Comparison of ENCODE assay signal across 12 cellular contexts in the genomic region with DNA sequence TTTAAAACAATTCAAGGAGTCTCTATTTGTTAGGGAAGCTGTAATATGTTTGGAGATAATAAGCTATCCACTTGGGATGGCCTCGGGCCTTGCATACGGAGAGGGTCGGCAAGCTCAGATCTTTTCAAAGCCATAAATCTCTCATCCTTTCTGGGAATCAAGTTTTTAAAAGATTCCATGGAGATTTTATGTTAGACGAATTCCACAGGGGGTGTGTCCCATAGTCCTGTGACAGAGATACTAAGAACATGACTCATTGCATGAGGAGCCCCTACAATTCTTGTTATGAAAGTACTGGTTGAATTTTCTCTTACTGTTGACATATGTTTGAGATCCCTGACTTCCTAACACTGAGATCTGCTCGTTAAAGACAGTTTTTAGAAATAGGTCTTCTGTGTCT.
DNase-seq lines count a peak whose midpoint lies in the region; ATAC-seq and TF ChIP-seq lines count a peak whose summit lies in the region.
"Had no signal": no experiment of that assay in that cellular context is flagged by ENCODE, and none has a peak within 500 bp of the region (broad histone marks: within the 10 kb centered on the region; RNA-seq: fewer than 3 reads in every experiment).

No MANE protein-coding gene starts in this region.

- ATAC-seq in thoracic aorta (ENCODE audit: insufficient number of reproducible peaks, low FRiP score, low read depth) (no peak), GM19395 (IDR thresholded peaks at IDR 0.05; ENCODE audit: unreplicated experiment) (no peak), left lobe of liver (no peak), HG03025 (IDR thresholded peaks at IDR 0.05; ENCODE audit: low FRiP score, unreplicated experiment) (no peak), GM21515 (IDR thresholded peaks at IDR 0.05; ENCODE audit: unreplicated experiment) (no peak)

- H3K36me3 ChIP-seq in GM23248 (ENCODE audit: low read depth) (peaks cover 70% of the 10 kb centered on the region), thoracic aorta (no peaks in the 10 kb centered on the region)

- H3K4me3 ChIP-seq in GM23248 = 0 out of 2 replicates have a peak overlapping the region, but pooled peaks have one; percentile 5
- no peak overlapping the region for H3K4me3 ChIP-seq in thoracic aorta

- H3K4me2 ChIP-seq in GM23248 (ENCODE audit: unreplicated experiment) = peak overlapping the region; percentile 48

- peaks cover 94% of the 10 kb centered on the region for H3K4me1 ChIP-seq in GM23248 (ENCODE audit: insufficient read depth)
- peaks cover 58 to 96% of the 10 kb centered on the region in 2 donors for H3K4me1 ChIP-seq in thoracic aorta (ENCODE audit: control insufficient read depth in 1 of 2, low read depth in 2 of 2)

- peak; percentile 84 for DNase-seq in GM23248
- DNase-seq in amniotic epithelial cell (ENCODE audit: low read depth) = peak; percentile 79
- DNase-seq in hepatic stellate cell (ENCODE audit: low spot score) = peak; percentile 34
- DNase-seq in thoracic aorta (ENCODE audit: low spot score) = no peak
- DNase-seq in left lobe of liver (ENCODE audit: low spot score) = no peak
- DNase-seq: activated naive CD4-positive, alpha-beta T cell treated with anti-CD3 and anti-CD28 coated beads, Interleukin-2, amount 50 U/mL, for 16 hours; DND-41; NCI-H524 treated with DMSO at 0.1 percent for 48 hours; stimulated activated CD4-positive, alpha-beta T cell treated with anti-CD3 and anti-CD28 coated beads, Interleukin-2, amount 100 ng/mL, for 48 hours had no signal

- H3K27ac ChIP-seq in GM23248 (peak overlapping the region; percentile 79), thoracic aorta (peak overlapping the region; percentile 68 to 87)

- H3K9me2 ChIP-seq in GM23248 (ENCODE audit: insufficient read depth) = no peaks in the 10 kb centered on the region

- peaks cover 99% of the 10 kb centered on the region for H3F3A ChIP-seq in GM23248 (ENCODE audit: insufficient read depth)

- H3K9me3 ChIP-seq in GM23248 (ENCODE audit: low read depth) (no peaks in the 10 kb centered on the region), thoracic aorta (no peaks in the 10 kb centered on the region)

- 0 out of 2 replicates have a peak overlapping the region, but pooled peaks have one; percentile 3 for H3K9ac ChIP-seq in GM23248

- no peaks in the 10 kb centered on the region for H3K27me3 ChIP-seq in GM23248 (replicated peaks; ENCODE audit: insufficient read depth)
- H3K27me3 ChIP-seq in thoracic aorta (replicated peaks; ENCODE audit: insufficient read depth) = no peaks in the 10 kb centered on the region

- H3K79me2 ChIP-seq in GM23248 (ENCODE audit: insufficient read depth) = peaks cover 79% of the 10 kb centered on the region

- WGBS in GM23248 (ENCODE audit: low coverage in 1 of 2, low lambda C conversion rate in 2 of 2, missing lambda C conversion rate in 2 of 2), 2 experiments = 28 to 39% methylated on average over 5 of the region's 5 CpGs

- H4K20me1 ChIP-seq in GM23248 (ENCODE audit: insufficient read depth) = no peaks in the 10 kb centered on the region

- TF ChIP-seq CTCF in thoracic aorta (IDR thresholded peaks at IDR 0.05) = no peak

- in situ Hi-C loops in GM23248 (cut with MboI) = no loop called here

- H2AFZ ChIP-seq in GM23248 = no peak overlapping the region

Comparison
In these comparisons a context has a peak if more than half of its experiments do, and no peak if none do; other contexts are left out.
1. DNase-seq: peak in GM23248 (single experiment), amniotic epithelial cell (single experiment) and hepatic stellate cell (single experiment); none in thoracic aorta (single experiment) and left lobe of liver (single experiment).